Comparison of ENCODE assay signal across 20 cellular contexts in the genomic region with DNA sequence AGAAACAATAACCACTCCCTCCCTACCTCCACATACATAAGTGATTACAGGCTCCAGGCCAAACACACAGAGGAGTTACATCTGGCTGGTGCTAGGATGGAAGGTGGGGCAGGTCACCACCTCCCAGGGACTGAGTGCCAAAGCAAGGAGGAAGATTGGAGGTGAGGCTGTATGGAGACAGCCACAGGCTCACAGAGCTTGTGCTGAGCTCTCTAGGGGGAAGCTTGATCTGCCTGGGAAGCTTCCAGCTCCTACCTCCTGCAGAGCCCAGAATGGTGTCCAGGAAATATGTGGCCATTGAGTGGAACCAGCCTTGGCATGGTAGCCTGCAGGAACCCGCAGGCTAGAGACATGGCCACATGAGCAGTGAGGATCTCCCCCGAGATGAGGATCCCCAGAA. TPM values are rescaled to one million over a fixed set of nuclear protein-coding genes. Genes with fewer than 3 reads are reported as not detected.
A peak's percentile ranks its signal among the peaks of the same experiment; 100 is the strongest.
DNase-seq lines count a peak whose midpoint lies in the region; ATAC-seq, FAIRE-seq and TF ChIP-seq lines count a peak whose summit lies in the region.
"Had no signal": no experiment of that assay in that cellular context is flagged by ENCODE, and none has a peak within 500 bp of the region (broad histone marks: within the 10 kb centered on the region; RNA-seq: fewer than 3 reads in every experiment).

No MANE protein-coding gene starts in this region.

- WGBS in small intestine, 3 donors: 75 to 95% (median 85%) methylated on average over 2 of the region's 2 CpGs

- H3K27ac ChIP-seq in HEK293 (ENCODE audit: extremely low read depth, low read depth, low read length) (no peak overlapping the region), RWPE1 (peak overlapping the region; percentile 94), foreskin keratinocyte (no peak overlapping the region), small intestine (ENCODE audit: low read depth in 1 of 2, low read length in 1 of 2) (peak overlapping the region; percentile 29 to 53)
- H3K27ac ChIP-seq: BLaER1, parathyroid adenoma had no signal

- CTCF ChIA-PET in HEK293 (lab: Yijun Ruan, JAX): interaction anchor here (0.5 to 0.8 kb wide), 3 partner anchors 8 to 67 kb away, joined by 3 to 5 read pairs (median 3); a partner anchor contains a TSS
- CTCF ChIA-PET in RWPE1 (lab: Yijun Ruan, JAX): interaction anchor here (0.8 kb wide), 1 partner anchor 61 kb away, joined by 3 read pairs; no protein-coding TSS in a partner anchor

- TF ChIP-seq CTCF in HEK293 (tag by site-specific recombination; IDR thresholded peaks at IDR 0.05): no peak
- no peak for TF ChIP-seq CTCF in RWPE1 (conservative IDR thresholded peaks at IDR 0.05; ENCODE audit: low read depth)
- TF ChIP-seq CTCF in foreskin keratinocyte (conservative IDR thresholded peaks at IDR 0.05): no peak
- TF ChIP-seq CTCF in GM10266 (IDR thresholded peaks at IDR 0.05; ENCODE audit: control insufficient read depth, insufficient read depth, low read depth, missing control alignments): no peak

- H3K9me3 ChIP-seq in HEK293 (ENCODE audit: control insufficient read depth, insufficient read depth, low read depth, low read length): no peaks in the 10 kb centered on the region
- no peaks in the 10 kb centered on the region for H3K9me3 ChIP-seq in small intestine (ENCODE audit: control insufficient read depth, low read depth)
- H3K9me3 ChIP-seq: BLaER1, HAP-1, Peyer's patch had no signal

- H3K36me3 ChIP-seq in HEK293 (ENCODE audit: control insufficient read depth in 2 of 2, insufficient read depth in 1 of 2, low read length in 2 of 2) (peaks cover 0 to 15% of the 10 kb centered on the region in 2 experiments; a peak in 2 of 3 replicates), small intestine (ENCODE audit: control insufficient read depth in 2 of 2, insufficient read depth in 2 of 2, low read length in 2 of 2) (peaks cover 0 to 4% of the 10 kb centered on the region in 2 donors)

- POLR2A ChIA-PET in HEK293 (lab: Yijun Ruan, JAX) (interaction anchor here (1.3 kb wide), 2 partner anchors 8 to 23 kb away, joined by 4 to 6 read pairs; a partner anchor contains a TSS), RWPE1 (lab: Yijun Ruan, JAX; ENCODE audit: low non-redundant PET) (no interaction called here)

- H3K27me3 ChIP-seq in foreskin keratinocyte: no peaks in the 10 kb centered on the region
- H3K27me3 ChIP-seq in small intestine (ENCODE audit: control insufficient read depth in 2 of 2, insufficient read depth in 2 of 2, low read length in 2 of 2): no peaks in the 10 kb centered on the region
- H3K27me3 ChIP-seq: BLaER1, Peyer's patch had no signal

- H3K4me3 ChIP-seq in HEK293 (ENCODE audit: low read depth, low read length) (no peak overlapping the region), small intestine (ENCODE audit: low read depth in 1 of 2, low read length in 2 of 2) (no peak overlapping the region)
- H3K4me3 ChIP-seq: BLaER1, HAP-1, Peyer's patch had no signal

- H3K4me1 ChIP-seq in HEK293 (ENCODE audit: control insufficient read depth, insufficient read depth, low read length): peaks cover 3% of the 10 kb centered on the region; the same call in 1 of the 2 replicates
- peaks cover 13% of the 10 kb centered on the region for H3K4me1 ChIP-seq in foreskin keratinocyte
- peaks cover 0 to 8% of the 10 kb centered on the region in 2 donors for H3K4me1 ChIP-seq in small intestine (ENCODE audit: control insufficient read depth in 2 of 2, insufficient read depth in 1 of 2, low read depth in 1 of 2, low read length in 1 of 2)
- H3K4me1 ChIP-seq: parathyroid adenoma had no signal

- no peak for DNase-seq in RWPE1 (ENCODE audit: low spot score)
- DNase-seq in foreskin keratinocyte: peak in 1 of 2 donors; percentile 55
- DNase-seq in small intestine: peak; percentile 85
- DNase-seq in GM10266 (ENCODE audit: extremely low spot score): no peak
- no peak for DNase-seq in C1 segment of cervical spinal cord (lab: John Stamatoyannopoulos, UW)
- DNase-seq: activated CD4-positive, alpha-beta T cell treated with anti-CD3 and anti-CD28 coated beads for 48 hours; activated T-cell treated with anti-CD3 and anti-CD28 coated beads for 4 hours; central memory CD4-positive, alpha-beta T cell; NCI-H1436; NCI-H446 treated with DMSO at 0.1 percent for 48 hours; stimulated activated naive CD4-positive, alpha-beta T cell; T-helper 2 cell had no signal

- no peak for FAIRE-seq in small intestine (lab: Jason Lieb, UNC)
- FAIRE-seq: endometrium, frontal cortex had no signal

- peak; percentile 1 for ATAC-seq in foreskin keratinocyte
- no peak for ATAC-seq in GM21390 (IDR thresholded peaks at IDR 0.05; ENCODE audit: unreplicated experiment)

TF ChIP-seq in HEK293, 187 proteins besides CTCF, POLR2A, EP300 and RAD21 (continues in another document):
- TF ChIP-seq ZNF560 (tag by site-specific recombination; IDR thresholded peaks at IDR 0.05; ENCODE audit: borderline replicate concordance): no peak
- no peak for TF ChIP-seq YY2 (tag by site-specific recombination; IDR thresholded peaks at IDR 0.05)
- no peak for TF ChIP-seq FEZF1 (tag by site-specific recombination; IDR thresholded peaks at IDR 0.05)
- peak; percentile 59 for TF ChIP-seq KLF1 (tag by site-specific recombination; IDR thresholded peaks at IDR 0.05)
- no peak for TF ChIP-seq ZNF404 (tag by site-specific recombination; IDR thresholded peaks at IDR 0.05)
- no peak for TF ChIP-seq SALL2 (tag by site-specific recombination; IDR thresholded peaks at IDR 0.05; ENCODE audit: borderline replicate concordance)
- peak; percentile 29; the same call in 1 of the 2 replicates for TF ChIP-seq ZIC2 (tag by site-specific recombination; IDR thresholded peaks at IDR 0.05)
- no peak for TF ChIP-seq ZNF274 (IDR thresholded peaks at IDR 0.05; ENCODE audit: low read length)
- no peak for TF ChIP-seq ZNF274 (tag by site-specific recombination; IDR thresholded peaks at IDR 0.05; ENCODE audit: borderline replicate concordance)
- TF ChIP-seq ZBTB48 (tag by site-specific recombination; IDR thresholded peaks at IDR 0.05): no peak
- TF ChIP-seq, protein P1, sequence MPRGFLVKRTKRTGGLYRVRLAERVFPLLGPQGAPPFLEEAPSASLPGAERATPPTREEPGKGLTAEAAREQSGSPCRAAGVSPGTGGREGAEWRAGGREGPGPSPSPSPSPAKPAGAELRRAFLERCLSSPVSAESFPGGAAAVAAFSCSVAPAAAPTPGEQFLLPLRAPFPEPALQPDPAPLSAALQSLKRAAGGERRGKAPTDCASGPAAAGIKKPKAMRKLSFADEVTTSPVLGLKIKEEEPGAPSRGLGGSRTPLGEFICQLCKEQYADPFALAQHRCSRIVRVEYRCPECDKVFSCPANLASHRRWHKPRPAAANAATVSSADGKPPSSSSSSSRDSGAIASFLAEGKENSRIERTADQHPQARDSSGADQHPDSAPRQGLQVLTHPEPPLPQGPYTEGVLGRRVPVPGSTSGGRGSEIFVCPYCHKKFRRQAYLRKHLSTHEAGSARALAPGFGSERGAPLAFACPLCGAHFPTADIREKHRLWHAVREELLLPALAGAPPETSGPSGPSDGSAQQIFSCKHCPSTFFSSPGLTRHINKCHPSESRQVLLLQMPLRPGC (tag by site-specific recombination; IDR thresholded peaks at IDR 0.05): no peak
- TF ChIP-seq KLF16 (tag by site-specific recombination; IDR thresholded peaks at IDR 0.05): no peak
- no peak for TF ChIP-seq ZSCAN16 (tag by site-specific recombination; IDR thresholded peaks at IDR 0.05)
- peak; percentile 26; the same call in 1 of the 2 replicates for TF ChIP-seq ZNF600 (tag by site-specific recombination; IDR thresholded peaks at IDR 0.05)
- TF ChIP-seq ZNF561 (tag by site-specific recombination; IDR thresholded peaks at IDR 0.05; ENCODE audit: borderline replicate concordance): no peak
- TF ChIP-seq, protein P2, sequence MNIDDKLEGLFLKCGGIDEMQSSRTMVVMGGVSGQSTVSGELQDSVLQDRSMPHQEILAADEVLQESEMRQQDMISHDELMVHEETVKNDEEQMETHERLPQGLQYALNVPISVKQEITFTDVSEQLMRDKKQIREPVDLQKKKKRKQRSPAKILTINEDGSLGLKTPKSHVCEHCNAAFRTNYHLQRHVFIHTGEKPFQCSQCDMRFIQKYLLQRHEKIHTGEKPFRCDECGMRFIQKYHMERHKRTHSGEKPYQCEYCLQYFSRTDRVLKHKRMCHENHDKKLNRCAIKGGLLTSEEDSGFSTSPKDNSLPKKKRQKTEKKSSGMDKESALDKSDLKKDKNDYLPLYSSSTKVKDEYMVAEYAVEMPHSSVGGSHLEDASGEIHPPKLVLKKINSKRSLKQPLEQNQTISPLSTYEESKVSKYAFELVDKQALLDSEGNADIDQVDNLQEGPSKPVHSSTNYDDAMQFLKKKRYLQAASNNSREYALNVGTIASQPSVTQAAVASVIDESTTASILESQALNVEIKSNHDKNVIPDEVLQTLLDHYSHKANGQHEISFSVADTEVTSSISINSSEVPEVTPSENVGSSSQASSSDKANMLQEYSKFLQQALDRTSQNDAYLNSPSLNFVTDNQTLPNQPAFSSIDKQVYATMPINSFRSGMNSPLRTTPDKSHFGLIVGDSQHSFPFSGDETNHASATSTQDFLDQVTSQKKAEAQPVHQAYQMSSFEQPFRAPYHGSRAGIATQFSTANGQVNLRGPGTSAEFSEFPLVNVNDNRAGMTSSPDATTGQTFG (tag by site-specific recombination; IDR thresholded peaks at IDR 0.05; ENCODE audit: borderline replicate concordance): no peak
- no peak for TF ChIP-seq ZNF624 (tag by site-specific recombination; IDR thresholded peaks at IDR 0.05)
- 0 out of 2 replicates have a peak, but pooled peaks have one; percentile 25 for TF ChIP-seq SP7 (tag by site-specific recombination; IDR thresholded peaks at IDR 0.05)
- TF ChIP-seq ZNF140 (tag by site-specific recombination; IDR thresholded peaks at IDR 0.05): no peak
- no peak for TF ChIP-seq ZNF155 (tag by site-specific recombination; IDR thresholded peaks at IDR 0.05)
- TF ChIP-seq GLIS1 (tag by site-specific recombination; IDR thresholded peaks at IDR 0.05): peak; percentile 100
- TF ChIP-seq BCL11A (tag by site-specific recombination; IDR thresholded peaks at IDR 0.05; ENCODE audit: low read depth): no peak
- TF ChIP-seq ZNF521 (tag by site-specific recombination; IDR thresholded peaks at IDR 0.05): no peak
- TF ChIP-seq ZBTB7A (tag by site-specific recombination; IDR thresholded peaks at IDR 0.05; ENCODE audit: low read depth): no peak
- peak; percentile 45; the same call in 1 of the 2 replicates for TF ChIP-seq ZBTB17 (tag by site-specific recombination; IDR thresholded peaks at IDR 0.05)
- no peak for TF ChIP-seq ZBTB1 (tag by site-specific recombination; IDR thresholded peaks at IDR 0.05)
- TF ChIP-seq ZBTB21 (tag by site-specific recombination; IDR thresholded peaks at IDR 0.05): no peak

RNA-seq across cellular contexts. Expression of a gene that starts 3.6 kb away (rescaled TPM):
- 49.3 and 61.4 TPM in 2 replicates for total RNA-seq in foreskin keratinocyte
- 60.0 and 71.4 TPM in 2 replicates for polyA plus RNA-seq in foreskin keratinocyte
- polyA plus RNA-seq in small intestine: 100 to 1,000 TPM in 1 of 3 donors, 10 to 100 TPM in 2; 56.6 to 106 (median 96.7) TPM

RNA-seq across cellular contexts. Expression of a gene that starts 8.2 kb away (rescaled TPM):
- 12.4 and 14.3 TPM in 2 replicates for total RNA-seq in foreskin keratinocyte
- 10.7 and 12.5 TPM in 2 replicates for polyA plus RNA-seq in foreskin keratinocyte
- 10 to 100 TPM in 1 of 3 donors, 1 to 10 TPM in 2; 5.9 to 10.3 (median 6.9) TPM for polyA plus RNA-seq in small intestine

Comparison
In these comparisons a context has a peak if more than half of its experiments do, and no peak if none do; other contexts are left out.
1. H3K27ac ChIP-seq: peak in RWPE1 (single experiment) and small intestine (2 of 2); none in HEK293 (single experiment) and foreskin keratinocyte (single experiment).